1 cellular context compared by ENCODE assay signal in the genomic region with DNA sequence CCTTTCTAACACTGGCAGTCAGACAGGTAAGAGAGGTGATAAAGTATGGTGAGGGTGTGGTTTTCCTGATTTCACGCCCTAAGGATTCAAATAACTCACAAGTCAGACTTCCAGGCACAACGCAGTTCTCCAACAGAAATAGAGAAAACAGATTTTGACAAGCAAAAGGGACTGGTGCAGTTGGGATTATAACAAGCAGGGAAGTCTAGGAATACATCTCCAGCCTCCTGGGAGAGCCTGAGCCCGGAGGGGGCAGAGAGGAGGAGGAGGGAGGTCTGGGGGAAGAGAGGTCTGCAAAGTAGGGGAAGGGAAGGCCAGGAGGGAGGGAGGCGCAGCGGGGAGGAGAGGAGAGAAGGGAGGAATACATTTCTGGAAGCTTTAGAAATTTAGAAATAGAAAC.
TF ChIP-seq lines count a peak whose summit lies in the region.

No MANE protein-coding gene starts in this region.

TF ChIP-seq in IMR-90, 13 proteins besides CTCF, POLR2A, EP300 and RAD21:
- TF ChIP-seq RFX5 (IDR thresholded peaks at IDR 0.05; ENCODE audit: low read depth, low read length) (no peak), SMC3 (IDR thresholded peaks at IDR 0.05; ENCODE audit: low read depth, low read length) (no peak), RCOR1 (IDR thresholded peaks at IDR 0.05; ENCODE audit: insufficient replicate concordance, low read length) (no peak), CEBPB (IDR thresholded peaks at IDR 0.05; ENCODE audit: low read depth, low read length) (no peak)
TF ChIP-seq in IMR-90: peak in this region for 0.
